In the genomic region with DNA sequence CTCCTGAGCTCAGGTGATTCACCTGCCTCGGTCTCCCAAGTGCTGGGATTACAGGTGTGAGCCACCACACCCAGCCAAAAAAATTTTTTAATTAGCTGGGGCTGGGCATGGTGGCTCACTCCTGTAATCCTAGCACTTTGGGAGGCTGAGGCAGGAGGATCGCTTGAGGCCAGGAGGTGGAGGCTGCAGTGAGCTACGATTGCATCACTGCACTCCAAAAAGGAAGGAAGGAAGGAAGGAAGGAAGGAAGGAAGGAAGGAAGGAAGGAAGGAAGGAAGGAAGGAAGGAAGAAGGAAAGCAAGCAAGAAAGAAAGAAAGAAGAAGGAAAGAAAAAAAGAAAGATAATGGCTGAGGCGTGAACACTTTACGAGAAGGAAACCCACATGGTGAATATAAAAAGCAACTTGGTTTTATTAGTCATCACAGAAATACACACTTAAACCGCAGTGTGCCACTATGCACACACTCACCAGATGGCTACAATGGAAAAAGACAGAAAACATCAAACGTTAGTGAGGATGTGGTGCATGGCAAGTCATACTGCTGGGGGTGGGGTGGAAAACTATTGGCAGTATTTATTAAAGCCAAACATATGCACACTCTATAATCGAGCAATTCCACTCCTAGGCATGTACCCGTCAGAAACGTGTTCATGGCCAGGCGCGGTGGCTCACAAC, we compare ENCODE assay signal across 8 cellular contexts. TPM values are rescaled to one million over a fixed set of nuclear protein-coding genes. Genes with fewer than 3 reads are reported as not detected.
DNase-seq lines count a peak whose midpoint lies in the region; ATAC-seq and TF ChIP-seq lines count a peak whose summit lies in the region.

No MANE protein-coding gene starts in this region.

- no peaks in the 10 kb centered on the region for H4K20me1 ChIP-seq in BLaER1

- WGBS in heart right ventricle, 2 donors = 77 to 83% methylated on average over 12 of the region's 12 CpGs

- H3K9ac ChIP-seq in BLaER1 = no peak overlapping the region

- DNase-seq in NCI-H226 = peak; percentile 20
- DNase-seq in activated T-cell treated with anti-CD3 and anti-CD28 coated beads for 24 hours (ENCODE audit: low read depth) = peak; percentile 59
- DNase-seq in left lung = no peak
- DNase-seq in heart right ventricle = no peak

- H3K4me3 ChIP-seq in BLaER1 = no peak overlapping the region; the same call in 1 of the 2 replicates
- H3K4me3 ChIP-seq in left lung = no peak overlapping the region
- no peak overlapping the region for H3K4me3 ChIP-seq in heart right ventricle

- H3K27ac ChIP-seq in BLaER1 (peak overlapping the region; percentile 65), left lung (no peak overlapping the region), heart right ventricle (no peak overlapping the region)

- no peaks in the 10 kb centered on the region for H3K27me3 ChIP-seq in BLaER1
- peaks cover 0 to 5% of the 10 kb centered on the region in 2 donors for H3K27me3 ChIP-seq in left lung
- H3K27me3 ChIP-seq in heart right ventricle = peaks cover 0 to 4% (median 0%) of the 10 kb centered on the region in 7 donors

- no peak for TF ChIP-seq CTCF in left lung (IDR thresholded peaks at IDR 0.05)
- no peak for TF ChIP-seq CTCF in heart right ventricle (IDR thresholded peaks at IDR 0.05)

- H3K4me2 ChIP-seq in BLaER1 = peak overlapping the region; percentile 60

- intact Hi-C loops in left lung (cut with DNase I) (no loop called here), heart right ventricle (cut with DNase I) (no loop called here)

- H3K4me1 ChIP-seq in BLaER1 = peaks cover 37% of the 10 kb centered on the region
- no peaks in the 10 kb centered on the region for H3K4me1 ChIP-seq in left lung
- peaks cover 0 to 13% (median 3%) of the 10 kb centered on the region in 9 donors for H3K4me1 ChIP-seq in heart right ventricle

- H3K36me3 ChIP-seq in BLaER1 = no peaks in the 10 kb centered on the region
- no peaks in the 10 kb centered on the region for H3K36me3 ChIP-seq in left lung
- no peaks in the 10 kb centered on the region for H3K36me3 ChIP-seq in heart right ventricle

- H3K9me3 ChIP-seq in BLaER1 = peaks cover 8% of the 10 kb centered on the region; the same call in 1 of the 2 replicates
- no peaks in the 10 kb centered on the region for H3K9me3 ChIP-seq in left lung
- H3K9me3 ChIP-seq in heart right ventricle = no peaks in the 10 kb centered on the region

- ATAC-seq in left lung (peak; percentile 35), heart right ventricle (no peak), GM21515 (IDR thresholded peaks at IDR 0.05; ENCODE audit: unreplicated experiment) (no peak), HG03442 (IDR thresholded peaks at IDR 0.05; ENCODE audit: unreplicated experiment) (no peak), HG03565 (IDR thresholded peaks at IDR 0.05; ENCODE audit: unreplicated experiment) (no peak)

RNA-seq across cellular contexts. Expression of a gene that starts 4.4 kb away (rescaled TPM):
- under 1 TPM in 1 of 2 donors, not detected in 1; 0.58 TPM for total RNA-seq in left lung
- total RNA-seq in heart right ventricle = 1 to 10 TPM in 1 of 10 donors, under 1 TPM in 4, not detected in 5; 0.55 to 2.0 (median 0.85) TPM
- polyA plus RNA-seq in heart right ventricle = 1 to 10 TPM; 1.0 to 1.2 TPM

RNA-seq across cellular contexts. Expression of a gene that starts 37.2 kb away (rescaled TPM):
- total RNA-seq in left lung = 1 to 10 TPM; 1.7 to 3.3 TPM
- 1 to 10 TPM in 2 of 10 donors, under 1 TPM in 3, not detected in 5; 0.46 to 1.9 (median 0.72) TPM for total RNA-seq in heart right ventricle
- polyA plus RNA-seq in heart right ventricle = under 1 TPM in 1 of 2 donors, not detected in 1; 0.13 TPM

RNA-seq across cellular contexts. Expression of a gene that starts 37.7 kb away (rescaled TPM):
- 10 to 100 TPM; 83.8 to 84.2 TPM for total RNA-seq in left lung
- 10 to 100 TPM; 16.4 to 32.4 (median 25.6) TPM for total RNA-seq in heart right ventricle
- polyA plus RNA-seq in heart right ventricle = 1 to 10 TPM; 7.0 to 7.4 TPM

Comparison
In these comparisons a context has a peak if more than half of its experiments do, and no peak if none do; other contexts are left out.
1. DNase-seq: peak in NCI-H226 (single experiment) and activated T-cell treated with anti-CD3 and anti-CD28 coated beads for 24 hours (single experiment); none in left lung (0 of 2) and heart right ventricle (0 of 2).